ENCODE assay signal across 1 cellular context in the genomic region with DNA sequence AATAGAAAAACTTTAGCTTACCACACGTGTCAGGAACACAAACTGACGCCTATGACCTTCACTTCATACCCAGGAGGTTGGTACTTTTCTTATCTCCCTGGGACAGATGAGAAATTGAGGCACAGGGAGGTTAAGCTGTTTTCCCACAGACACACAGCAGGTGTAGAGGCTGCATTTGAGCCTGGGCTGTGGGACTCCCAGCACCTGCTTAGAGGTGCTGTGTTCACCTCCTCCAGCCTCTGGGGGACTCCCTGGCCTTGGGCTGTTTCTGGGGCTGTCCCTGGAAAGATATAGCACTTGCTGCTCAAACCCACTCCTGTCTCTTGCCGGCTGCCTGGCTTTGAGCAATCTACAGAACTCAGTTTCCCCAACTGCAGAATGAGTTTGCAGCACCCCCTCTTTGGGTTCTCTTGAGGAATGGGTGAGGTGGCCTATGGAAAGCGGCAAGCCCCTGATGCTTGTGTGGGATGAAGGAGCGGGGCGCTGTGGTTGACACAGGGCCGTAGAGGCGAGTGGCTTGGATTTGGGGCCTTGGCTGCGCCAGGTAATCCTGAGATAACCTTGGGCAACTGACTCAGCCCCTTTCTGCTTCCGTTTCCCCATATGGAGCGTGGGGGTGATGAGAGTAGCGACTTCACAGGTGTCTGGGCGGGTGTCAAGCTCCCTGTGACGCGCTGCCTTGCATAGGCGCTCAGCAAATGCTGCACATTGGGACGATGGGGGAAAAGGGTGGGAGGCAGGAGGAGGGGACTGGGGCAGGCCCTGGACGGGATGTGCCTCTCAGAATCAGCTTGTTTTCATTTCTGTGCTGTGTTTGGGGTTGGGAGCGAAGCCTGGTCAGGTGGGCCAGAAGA.
TF ChIP-seq lines count a peak whose summit lies in the region.

No MANE protein-coding gene starts in this region.

TF ChIP-seq in K562, 482 proteins besides CTCF, POLR2A, EP300 and RAD21 (continues in another document):
- TF ChIP-seq, protein P1, sequence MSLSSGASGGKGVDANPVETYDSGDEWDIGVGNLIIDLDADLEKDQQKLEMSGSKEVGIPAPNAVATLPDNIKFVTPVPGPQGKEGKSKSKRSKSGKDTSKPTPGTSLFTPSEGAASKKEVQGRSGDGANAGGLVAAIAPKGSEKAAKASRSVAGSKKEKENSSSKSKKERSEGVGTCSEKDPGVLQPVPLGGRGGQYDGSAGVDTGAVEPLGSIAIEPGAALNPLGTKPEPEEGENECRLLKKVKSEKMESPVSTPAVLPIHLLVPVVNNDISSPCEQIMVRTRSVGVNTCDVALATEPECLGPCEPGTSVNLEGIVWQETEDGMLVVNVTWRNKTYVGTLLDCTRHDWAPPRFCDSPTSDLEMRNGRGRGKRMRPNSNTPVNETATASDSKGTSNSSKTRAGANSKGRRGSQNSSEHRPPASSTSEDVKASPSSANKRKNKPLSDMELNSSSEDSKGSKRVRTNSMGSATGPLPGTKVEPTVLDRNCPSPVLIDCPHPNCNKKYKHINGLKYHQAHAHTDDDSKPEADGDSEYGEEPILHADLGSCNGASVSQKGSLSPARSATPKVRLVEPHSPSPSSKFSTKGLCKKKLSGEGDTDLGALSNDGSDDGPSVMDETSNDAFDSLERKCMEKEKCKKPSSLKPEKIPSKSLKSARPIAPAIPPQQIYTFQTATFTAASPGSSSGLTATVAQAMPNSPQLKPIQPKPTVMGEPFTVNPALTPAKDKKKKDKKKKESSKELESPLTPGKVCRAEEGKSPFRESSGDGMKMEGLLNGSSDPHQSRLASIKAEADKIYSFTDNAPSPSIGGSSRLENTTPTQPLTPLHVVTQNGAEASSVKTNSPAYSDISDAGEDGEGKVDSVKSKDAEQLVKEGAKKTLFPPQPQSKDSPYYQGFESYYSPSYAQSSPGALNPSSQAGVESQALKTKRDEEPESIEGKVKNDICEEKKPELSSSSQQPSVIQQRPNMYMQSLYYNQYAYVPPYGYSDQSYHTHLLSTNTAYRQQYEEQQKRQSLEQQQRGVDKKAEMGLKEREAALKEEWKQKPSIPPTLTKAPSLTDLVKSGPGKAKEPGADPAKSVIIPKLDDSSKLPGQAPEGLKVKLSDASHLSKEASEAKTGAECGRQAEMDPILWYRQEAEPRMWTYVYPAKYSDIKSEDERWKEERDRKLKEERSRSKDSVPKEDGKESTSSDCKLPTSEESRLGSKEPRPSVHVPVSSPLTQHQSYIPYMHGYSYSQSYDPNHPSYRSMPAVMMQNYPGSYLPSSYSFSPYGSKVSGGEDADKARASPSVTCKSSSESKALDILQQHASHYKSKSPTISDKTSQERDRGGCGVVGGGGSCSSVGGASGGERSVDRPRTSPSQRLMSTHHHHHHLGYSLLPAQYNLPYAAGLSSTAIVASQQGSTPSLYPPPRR (CRISPR knock-in tag; IDR thresholded peaks at IDR 0.05; ENCODE audit: borderline replicate concordance) = no peak
- TF ChIP-seq, protein P2, sequence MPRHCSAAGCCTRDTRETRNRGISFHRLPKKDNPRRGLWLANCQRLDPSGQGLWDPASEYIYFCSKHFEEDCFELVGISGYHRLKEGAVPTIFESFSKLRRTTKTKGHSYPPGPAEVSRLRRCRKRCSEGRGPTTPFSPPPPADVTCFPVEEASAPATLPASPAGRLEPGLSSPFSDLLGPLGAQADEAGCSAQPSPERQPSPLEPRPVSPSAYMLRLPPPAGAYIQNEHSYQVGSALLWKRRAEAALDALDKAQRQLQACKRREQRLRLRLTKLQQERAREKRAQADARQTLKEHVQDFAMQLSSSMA (CRISPR knock-in tag; IDR thresholded peaks at IDR 0.05) = no peak
- no peak for TF ChIP-seq BRCA1 (IDR thresholded peaks at IDR 0.05)
- no peak for TF ChIP-seq BRCA1 (CRISPR knock-in tag; IDR thresholded peaks at IDR 0.05)
- no peak for TF ChIP-seq TRIM28 (IDR thresholded peaks at IDR 0.05)
- peak; percentile 40; the same call in 1 of the 2 replicates for TF ChIP-seq CXXC5 (CRISPR knock-in tag; IDR thresholded peaks at IDR 0.05)
- peak; percentile 75 for TF ChIP-seq CREM (IDR thresholded peaks at IDR 0.05; ENCODE audit: low read depth)
- peak; percentile 52; a peak in 2 of 4 replicates for TF ChIP-seq KDM1A (IDR thresholded peaks at IDR 0.05)
- no peak for TF ChIP-seq ZNF589 (CRISPR knock-in tag; IDR thresholded peaks at IDR 0.05; ENCODE audit: low read depth)
- peak; percentile 85 for TF ChIP-seq ZEB2 (IDR thresholded peaks at IDR 0.05)
- peak; percentile 73; the same call in 1 of the 2 replicates for TF ChIP-seq KLF16 (IDR thresholded peaks at IDR 0.05)
- no peak for TF ChIP-seq ZNF696 (CRISPR knock-in tag; conservative IDR thresholded peaks at IDR 0.05)
- TF ChIP-seq, protein P3, sequence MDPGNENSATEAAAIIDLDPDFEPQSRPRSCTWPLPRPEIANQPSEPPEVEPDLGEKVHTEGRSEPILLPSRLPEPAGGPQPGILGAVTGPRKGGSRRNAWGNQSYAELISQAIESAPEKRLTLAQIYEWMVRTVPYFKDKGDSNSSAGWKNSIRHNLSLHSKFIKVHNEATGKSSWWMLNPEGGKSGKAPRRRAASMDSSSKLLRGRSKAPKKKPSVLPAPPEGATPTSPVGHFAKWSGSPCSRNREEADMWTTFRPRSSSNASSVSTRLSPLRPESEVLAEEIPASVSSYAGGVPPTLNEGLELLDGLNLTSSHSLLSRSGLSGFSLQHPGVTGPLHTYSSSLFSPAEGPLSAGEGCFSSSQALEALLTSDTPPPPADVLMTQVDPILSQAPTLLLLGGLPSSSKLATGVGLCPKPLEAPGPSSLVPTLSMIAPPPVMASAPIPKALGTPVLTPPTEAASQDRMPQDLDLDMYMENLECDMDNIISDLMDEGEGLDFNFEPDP (CRISPR knock-in tag; IDR thresholded peaks at IDR 0.05) = no peak
- TF ChIP-seq, protein P4, sequence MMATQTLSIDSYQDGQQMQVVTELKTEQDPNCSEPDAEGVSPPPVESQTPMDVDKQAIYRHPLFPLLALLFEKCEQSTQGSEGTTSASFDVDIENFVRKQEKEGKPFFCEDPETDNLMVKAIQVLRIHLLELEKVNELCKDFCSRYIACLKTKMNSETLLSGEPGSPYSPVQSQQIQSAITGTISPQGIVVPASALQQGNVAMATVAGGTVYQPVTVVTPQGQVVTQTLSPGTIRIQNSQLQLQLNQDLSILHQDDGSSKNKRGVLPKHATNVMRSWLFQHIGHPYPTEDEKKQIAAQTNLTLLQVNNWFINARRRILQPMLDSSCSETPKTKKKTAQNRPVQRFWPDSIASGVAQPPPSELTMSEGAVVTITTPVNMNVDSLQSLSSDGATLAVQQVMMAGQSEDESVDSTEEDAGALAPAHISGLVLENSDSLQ (IDR thresholded peaks at IDR 0.05) = peak; percentile 59; the same call in 1 of the 2 replicates
- TF ChIP-seq ZNF316 (IDR thresholded peaks at IDR 0.05) = 0 out of 2 replicates have a peak, but pooled peaks have one; percentile 24
- TF ChIP-seq, protein P5, sequence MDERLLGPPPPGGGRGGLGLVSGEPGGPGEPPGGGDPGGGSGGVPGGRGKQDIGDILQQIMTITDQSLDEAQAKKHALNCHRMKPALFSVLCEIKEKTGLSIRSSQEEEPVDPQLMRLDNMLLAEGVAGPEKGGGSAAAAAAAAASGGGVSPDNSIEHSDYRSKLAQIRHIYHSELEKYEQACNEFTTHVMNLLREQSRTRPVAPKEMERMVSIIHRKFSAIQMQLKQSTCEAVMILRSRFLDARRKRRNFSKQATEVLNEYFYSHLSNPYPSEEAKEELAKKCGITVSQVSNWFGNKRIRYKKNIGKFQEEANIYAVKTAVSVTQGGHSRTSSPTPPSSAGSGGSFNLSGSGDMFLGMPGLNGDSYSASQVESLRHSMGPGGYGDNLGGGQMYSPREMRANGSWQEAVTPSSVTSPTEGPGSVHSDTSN (CRISPR knock-in tag; IDR thresholded peaks at IDR 0.05; ENCODE audit: low read depth) = no peak
- TF ChIP-seq, protein P5 (tag; conservative IDR thresholded peaks at IDR 0.05; ENCODE audit: low read depth) = no peak
- peak; percentile 23; the same call in 1 of the 2 replicates for TF ChIP-seq TAL1 (IDR thresholded peaks at IDR 0.05)
- peak; percentile 18; the same call in 1 of the 2 replicates for TF ChIP-seq NCOA1 (IDR thresholded peaks at IDR 0.05; ENCODE audit: low read depth)
- TF ChIP-seq, protein P6, sequence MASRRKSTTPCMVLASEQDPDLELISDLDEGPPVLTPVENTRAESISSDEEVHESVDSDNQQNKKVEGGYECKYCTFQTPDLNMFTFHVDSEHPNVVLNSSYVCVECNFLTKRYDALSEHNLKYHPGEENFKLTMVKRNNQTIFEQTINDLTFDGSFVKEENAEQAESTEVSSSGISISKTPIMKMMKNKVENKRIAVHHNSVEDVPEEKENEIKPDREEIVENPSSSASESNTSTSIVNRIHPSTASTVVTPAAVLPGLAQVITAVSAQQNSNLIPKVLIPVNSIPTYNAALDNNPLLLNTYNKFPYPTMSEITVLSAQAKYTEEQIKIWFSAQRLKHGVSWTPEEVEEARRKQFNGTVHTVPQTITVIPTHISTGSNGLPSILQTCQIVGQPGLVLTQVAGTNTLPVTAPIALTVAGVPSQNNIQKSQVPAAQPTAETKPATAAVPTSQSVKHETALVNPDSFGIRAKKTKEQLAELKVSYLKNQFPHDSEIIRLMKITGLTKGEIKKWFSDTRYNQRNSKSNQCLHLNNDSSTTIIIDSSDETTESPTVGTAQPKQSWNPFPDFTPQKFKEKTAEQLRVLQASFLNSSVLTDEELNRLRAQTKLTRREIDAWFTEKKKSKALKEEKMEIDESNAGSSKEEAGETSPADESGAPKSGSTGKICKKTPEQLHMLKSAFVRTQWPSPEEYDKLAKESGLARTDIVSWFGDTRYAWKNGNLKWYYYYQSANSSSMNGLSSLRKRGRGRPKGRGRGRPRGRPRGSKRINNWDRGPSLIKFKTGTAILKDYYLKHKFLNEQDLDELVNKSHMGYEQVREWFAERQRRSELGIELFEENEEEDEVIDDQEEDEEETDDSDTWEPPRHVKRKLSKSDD (conservative IDR thresholded peaks at IDR 0.05; ENCODE audit: low read length) = no peak
- no peak for TF ChIP-seq PHF21A (IDR thresholded peaks at IDR 0.05; ENCODE audit: borderline replicate concordance, low read depth)
- no peak for TF ChIP-seq BMI1 (IDR thresholded peaks at IDR 0.05; ENCODE audit: low read length)
- TF ChIP-seq, protein P7, sequence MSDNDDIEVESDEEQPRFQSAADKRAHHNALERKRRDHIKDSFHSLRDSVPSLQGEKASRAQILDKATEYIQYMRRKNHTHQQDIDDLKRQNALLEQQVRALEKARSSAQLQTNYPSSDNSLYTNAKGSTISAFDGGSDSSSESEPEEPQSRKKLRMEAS (CRISPR knock-in tag; IDR thresholded peaks at IDR 0.05) = no peak
- TF ChIP-seq, protein P8, sequence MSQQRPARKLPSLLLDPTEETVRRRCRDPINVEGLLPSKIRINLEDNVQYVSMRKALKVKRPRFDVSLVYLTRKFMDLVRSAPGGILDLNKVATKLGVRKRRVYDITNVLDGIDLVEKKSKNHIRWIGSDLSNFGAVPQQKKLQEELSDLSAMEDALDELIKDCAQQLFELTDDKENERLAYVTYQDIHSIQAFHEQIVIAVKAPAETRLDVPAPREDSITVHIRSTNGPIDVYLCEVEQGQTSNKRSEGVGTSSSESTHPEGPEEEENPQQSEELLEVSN (IDR thresholded peaks at IDR 0.05; ENCODE audit: borderline replicate concordance in 1 of 2, extremely low read depth in 1 of 2, insufficient read depth in 1 of 2, insufficient read length in 1 of 2, low read depth in 1 of 2, low read length in 1 of 2, poor library complexity in 1 of 2, severe bottlenecking in 1 of 2) = peak in 1 of 2 experiments; percentile 59
- TF ChIP-seq, protein P9, sequence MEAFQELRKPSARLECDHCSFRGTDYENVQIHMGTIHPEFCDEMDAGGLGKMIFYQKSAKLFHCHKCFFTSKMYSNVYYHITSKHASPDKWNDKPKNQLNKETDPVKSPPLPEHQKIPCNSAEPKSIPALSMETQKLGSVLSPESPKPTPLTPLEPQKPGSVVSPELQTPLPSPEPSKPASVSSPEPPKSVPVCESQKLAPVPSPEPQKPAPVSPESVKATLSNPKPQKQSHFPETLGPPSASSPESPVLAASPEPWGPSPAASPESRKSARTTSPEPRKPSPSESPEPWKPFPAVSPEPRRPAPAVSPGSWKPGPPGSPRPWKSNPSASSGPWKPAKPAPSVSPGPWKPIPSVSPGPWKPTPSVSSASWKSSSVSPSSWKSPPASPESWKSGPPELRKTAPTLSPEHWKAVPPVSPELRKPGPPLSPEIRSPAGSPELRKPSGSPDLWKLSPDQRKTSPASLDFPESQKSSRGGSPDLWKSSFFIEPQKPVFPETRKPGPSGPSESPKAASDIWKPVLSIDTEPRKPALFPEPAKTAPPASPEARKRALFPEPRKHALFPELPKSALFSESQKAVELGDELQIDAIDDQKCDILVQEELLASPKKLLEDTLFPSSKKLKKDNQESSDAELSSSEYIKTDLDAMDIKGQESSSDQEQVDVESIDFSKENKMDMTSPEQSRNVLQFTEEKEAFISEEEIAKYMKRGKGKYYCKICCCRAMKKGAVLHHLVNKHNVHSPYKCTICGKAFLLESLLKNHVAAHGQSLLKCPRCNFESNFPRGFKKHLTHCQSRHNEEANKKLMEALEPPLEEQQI (IDR thresholded peaks at IDR 0.05) = no peak
- no peak for TF ChIP-seq ZNF217 (CRISPR knock-in tag; IDR thresholded peaks at IDR 0.05)
- TF ChIP-seq SRF (CRISPR knock-in tag; IDR thresholded peaks at IDR 0.05) = peak in 1 of 2 experiments; percentile 95; a peak in 3 of 4 replicates
- TF ChIP-seq ETV5 (CRISPR knock-in tag; IDR thresholded peaks at IDR 0.05; ENCODE audit: low read depth) = peak; percentile 73; the same call in 1 of the 2 replicates
- peak in 1 of 2 experiments; percentile 29; a peak in 1 of 4 replicates for TF ChIP-seq HDAC1 (IDR thresholded peaks at IDR 0.05)
- 0 out of 2 replicates have a peak, but pooled peaks have one; percentile 18 for TF ChIP-seq CEBPB (tag; IDR thresholded peaks at IDR 0.05)
- TF ChIP-seq KDM4B (IDR thresholded peaks at IDR 0.05; ENCODE audit: borderline replicate concordance in 2 of 2, low read depth in 1 of 2) = no peak
- peak; percentile 41 for TF ChIP-seq DACH1 (IDR thresholded peaks at IDR 0.05; ENCODE audit: partially characterized antibody)
- TF ChIP-seq MCM5 (IDR thresholded peaks at IDR 0.05; ENCODE audit: low read depth) = no peak
- TF ChIP-seq YY1 (IDR thresholded peaks at IDR 0.05; ENCODE audit: borderline replicate concordance in 1 of 3, control insufficient read depth in 1 of 3, extremely low read depth in 1 of 3, insufficient read depth in 3 of 3, insufficient read length in 1 of 3, insufficient replicate concordance in 2 of 3, low read depth in 1 of 3, low read length in 2 of 3) = peak in 1 of 3 experiments; percentile 4
- peak; percentile 70 to 77 for TF ChIP-seq NRF1 (conservative IDR thresholded peaks at IDR 0.05 in 1 of 2, IDR thresholded peaks at IDR 0.05 in 1 of 2)
- no peak for TF ChIP-seq GTF2A2 (tag; IDR thresholded peaks at IDR 0.05)
- no peak for TF ChIP-seq HNRNPL (IDR thresholded peaks at IDR 0.05; ENCODE audit: low read depth, low read length)
- peak; percentile 45 for TF ChIP-seq NCOR1 (IDR thresholded peaks at IDR 0.05)
- TF ChIP-seq HDAC8 (tag; IDR thresholded peaks at IDR 0.05) = no peak
- TF ChIP-seq TCF3 (CRISPR knock-in tag; IDR thresholded peaks at IDR 0.05) = peak; percentile 84
- peak; percentile 79 for TF ChIP-seq RBM25 (IDR thresholded peaks at IDR 0.05; ENCODE audit: low read depth, low read length, severe bottlenecking)
- TF ChIP-seq SMARCA4 (IDR thresholded peaks at IDR 0.05) = peak; percentile 40; the same call in 1 of the 2 replicates
- no peak for TF ChIP-seq ZNF408 (CRISPR knock-in tag; IDR thresholded peaks at IDR 0.05; ENCODE audit: low read depth)
